8 cellular contexts compared by ENCODE assay signal in genomic region chr7:113086431-113086888, GRCh38. TPM values are rescaled to one million over a fixed set of nuclear protein-coding genes. Genes with fewer than 3 reads are reported as not detected.
DNase-seq lines count a peak whose midpoint lies in the region; ATAC-seq and TF ChIP-seq lines count a peak whose summit lies in the region.

Gene GPR85 (minus strand): TSS chr7:113086827. CDS start chr7:113084721, 2,106 bp downstream.

- no peak within 1 kb of the TSS for H3K27ac Mint-ChIP-seq in activated naive CD4-positive, alpha-beta T cell treated with anti-CD3 and anti-CD28 coated beads, Interleukin-2, amount 10 ng/mL, durations not matched to agents 7 days and 5 days

- ATAC-seq in GM18505 (IDR thresholded peaks at IDR 0.05; ENCODE audit: unreplicated experiment) (peak; percentile 87), HG03108 (IDR thresholded peaks at IDR 0.05; ENCODE audit: unreplicated experiment) (peak; percentile 49), gastroesophageal sphincter (peak; percentile 82), omental fat pad (ENCODE audit: low FRiP score) (peak; percentile 51)

- CTCF ChIA-PET in activated naive CD4-positive, alpha-beta T cell treated with anti-CD3 and anti-CD28 coated beads, Interleukin-2, amount 10 ng/mL, durations not matched to agents 7 days and 5 days (lab: Charles Lee) = interaction anchor here (1.1 kb wide), 1 partner anchor 11 kb away, joined by 3 read pairs; no protein-coding TSS in a partner anchor

- DNase-seq in NCI-H774 (lab: John Stamatoyannopoulos, UW) (peak; percentile 77), omental fat pad (ENCODE audit: low spot score) (no peak), SW 1271 (lab: John Stamatoyannopoulos, UW) (no peak)
- DNase-seq in activated naive CD4-positive, alpha-beta T cell treated with anti-CD3 and anti-CD28 coated beads, Interleukin-2, amount 10 ng/mL, durations not matched to agents 7 days and 5 days = peak; percentile 41

- peak within 1 kb of the TSS; percentile 7 to 50 for H3K4me3 ChIP-seq in gastroesophageal sphincter

- peaks cover 0 to 22% (median 0%) of the 10 kb centered on the region in 3 donors for H3K4me1 ChIP-seq in gastroesophageal sphincter

- peak within 1 kb of the TSS; percentile 77 for H3K27ac ChIP-seq in 22Rv1
- H3K27ac ChIP-seq in gastroesophageal sphincter = peak within 1 kb of the TSS in 2 of 4 donors; percentile 24 to 55

- H3K36me3 ChIP-seq in gastroesophageal sphincter = no peaks in the 10 kb centered on the region

- TF ChIP-seq CTCF in 22Rv1 (IDR thresholded peaks at IDR 0.05) (no peak), gastroesophageal sphincter (IDR thresholded peaks at IDR 0.05) (no peak), omental fat pad (IDR thresholded peaks at IDR 0.05) (no peak)

- no peaks in the 10 kb centered on the region for H3K9me3 ChIP-seq in gastroesophageal sphincter

- TF ChIP-seq EP300 in gastroesophageal sphincter (IDR thresholded peaks at IDR 0.05) = no peak

- no peaks in the 10 kb centered on the region for H3K9me3 Mint-ChIP-seq in activated naive CD4-positive, alpha-beta T cell treated with anti-CD3 and anti-CD28 coated beads, Interleukin-2, amount 10 ng/mL, durations not matched to agents 7 days and 5 days

- peaks cover 12% of the 10 kb centered on the region for H3K27me3 ChIP-seq in gastroesophageal sphincter

- H3K4me3 Mint-ChIP-seq in activated naive CD4-positive, alpha-beta T cell treated with anti-CD3 and anti-CD28 coated beads, Interleukin-2, amount 10 ng/mL, durations not matched to agents 7 days and 5 days = no peak within 1 kb of the TSS

- no peaks in the 10 kb centered on the region for H3K36me3 Mint-ChIP-seq in activated naive CD4-positive, alpha-beta T cell treated with anti-CD3 and anti-CD28 coated beads, Interleukin-2, amount 10 ng/mL, durations not matched to agents 7 days and 5 days

- peaks cover 17% of the 10 kb centered on the region for H3K4me1 Mint-ChIP-seq in activated naive CD4-positive, alpha-beta T cell treated with anti-CD3 and anti-CD28 coated beads, Interleukin-2, amount 10 ng/mL, durations not matched to agents 7 days and 5 days

- H3K27me3 Mint-ChIP-seq in activated naive CD4-positive, alpha-beta T cell treated with anti-CD3 and anti-CD28 coated beads, Interleukin-2, amount 10 ng/mL, durations not matched to agents 7 days and 5 days = peaks cover 43% of the 10 kb centered on the region

- TF ChIP-seq POLR2A in GM18505 (IDR thresholded peaks at IDR 0.05; ENCODE audit: borderline replicate concordance, extremely low read depth, insufficient read depth, insufficient read length) = no peak
- TF ChIP-seq POLR2A in gastroesophageal sphincter (IDR thresholded peaks at IDR 0.05) = no peak

- WGBS in gastroesophageal sphincter (ENCODE audit: low coverage in 1 of 2), 2 donors = 8 to 13% methylated on average over 6 to 8 of the region's 29 CpGs

RNA-seq across cellular contexts. Expression of gene GPR85, which starts in this region (rescaled TPM):
- total RNA-seq in gastroesophageal sphincter = 1 to 10 TPM in 2 of 4 donors, under 1 TPM in 1, not detected in 1; 0.22 to 1.9 (median 1.1) TPM
- 1 to 10 TPM in 3 of 4 donors, under 1 TPM in 1; 0.82 to 1.8 (median 1.1) TPM for total RNA-seq in omental fat pad

Comparison
In these comparisons a context has a peak if more than half of its experiments do, and no peak if none do; other contexts are left out.
1. DNase-seq: peak in NCI-H774 (single experiment) and activated naive CD4-positive, alpha-beta T cell treated with anti-CD3 and anti-CD28 coated beads, Interleukin-2, amount 10 ng/mL, durations not matched to agents 7 days and 5 days (single experiment); none in omental fat pad (single experiment) and SW 1271 (0 of 2).
2. Peak in every context shown above with its lines, with median percentiles within 50 percentile points of each other: ATAC-seq.